In genomic region chr11:119605137-119605675, GRCh38 we compare ENCODE assay signal across 36 cellular contexts.
"Had no signal": no experiment of that assay in that cellular context is flagged by ENCODE, and none has a peak within 500 bp of the region (broad histone marks: within the 10 kb centered on the region; RNA-seq: fewer than 3 reads in every experiment).

No MANE protein-coding gene starts in this region.

- H3K4me2 ChIP-seq: KMS-11 had no signal

- ATAC-seq: activated CD8-positive, alpha-beta memory T cell treated with anti-CD3 and anti-CD28 coated beads, Interleukin-2, amount 10 ng/mL, durations not matched to agents 7 days and 5 days; PC-3; Right ventricle myocardium inferior; SK-N-SH treated with all-trans-retinoic acid at 6 μM for 48 hours had no signal

- H3K27ac ChIP-seq: brain microvascular endothelial cell, cardiac muscle cell, KMS-11, RWPE1, WERI-Rb-1 had no signal

- H3K4me3 ChIP-seq: cardiac muscle cell had no signal

- H3K9ac ChIP-seq: KMS-11 had no signal

- H3K4me3 Mint-ChIP-seq: activated CD4-positive, alpha-beta memory T cell treated with anti-CD3 and anti-CD28 coated beads, Interleukin-2, amount 10 ng/mL, durations not matched to agents 7 days and 5 days; activated CD8-positive, alpha-beta memory T cell treated with anti-CD3 and anti-CD28 coated beads, Interleukin-2, amount 10 ng/mL, durations not matched to agents 7 days and 5 days; activated naive CD4-positive, alpha-beta T cell treated with anti-CD3 and anti-CD28 coated beads, Interleukin-2, amount 10 ng/mL, durations not matched to agents 7 days and 5 days; activated naive CD8-positive, alpha-beta T cell treated with anti-CD3 and anti-CD28 coated beads for 36 hours had no signal

- H3K36me3 Mint-ChIP-seq: activated CD8-positive, alpha-beta memory T cell treated with anti-CD3 and anti-CD28 coated beads, Interleukin-2, amount 10 ng/mL, durations not matched to agents 7 days and 5 days; activated naive CD4-positive, alpha-beta T cell treated with anti-CD3 and anti-CD28 coated beads, Interleukin-2, amount 10 ng/mL, durations not matched to agents 7 days and 5 days; activated naive CD8-positive, alpha-beta T cell treated with anti-CD3 and anti-CD28 coated beads for 36 hours had no signal

- H3K4me1 Mint-ChIP-seq: activated CD4-positive, alpha-beta memory T cell treated with anti-CD3 and anti-CD28 coated beads, Interleukin-2, amount 10 ng/mL, durations not matched to agents 7 days and 5 days; activated CD8-positive, alpha-beta memory T cell treated with anti-CD3 and anti-CD28 coated beads, Interleukin-2, amount 10 ng/mL, durations not matched to agents 7 days and 5 days; activated naive CD4-positive, alpha-beta T cell treated with anti-CD3 and anti-CD28 coated beads, Interleukin-2, amount 10 ng/mL, durations not matched to agents 7 days and 5 days; activated naive CD8-positive, alpha-beta T cell treated with anti-CD3 and anti-CD28 coated beads for 36 hours had no signal

- H3K36me3 ChIP-seq: brain microvascular endothelial cell, cardiac muscle cell, WERI-Rb-1 had no signal

- DNase-seq: activated CD4-positive, alpha-beta memory T cell treated with anti-CD3 and anti-CD28 coated beads, Interleukin-2, amount 10 ng/mL, durations not matched to agents 7 days and 5 days; activated CD4-positive, alpha-beta T cell treated with anti-CD3 and anti-CD28 coated beads for 1 hour; activated CD4-positive, alpha-beta T cell treated with anti-CD3 and anti-CD28 coated beads for 48 hours; activated CD4-positive, CD25-positive, alpha-beta regulatory T cell; activated CD8-positive, alpha-beta memory T cell treated with anti-CD3 and anti-CD28 coated beads for 24 hours; activated CD8-positive, alpha-beta memory T cell treated with anti-CD3 and anti-CD28 coated beads, Interleukin-2, amount 10 ng/mL, durations not matched to agents 7 days and 5 days; activated CD8-positive, alpha-beta memory T cell treated with anti-CD3 and anti-CD28 coated beads, Interleukin-2, amount 50 U/mL, for 48 hours; activated effector memory CD4-positive, alpha-beta T cell treated with Interleukin-2 at 50 U/mL for 16 hours; activated naive CD4-positive, alpha-beta T cell treated with anti-CD3 and anti-CD28 coated beads, Interleukin-2, amount 10 ng/mL, durations not matched to agents 7 days and 5 days; activated naive CD8-positive, alpha-beta T cell treated with anti-CD3 and anti-CD28 coated beads for 36 hours; activated T-cell treated with anti-CD3 and anti-CD28 coated beads, Interleukin-2, amount 50 U/mL, for 48 hours; amniotic stem cell; aorta; brain microvascular endothelial cell; MM.1S; MV-4-11; NCI-H1092; NCI-H1694; NCI-H1930; NCI-H2081 treated with DMSO at 0.1 percent for 48 hours; NCI-H510A; NCI-H526; NCI-H748 treated with DMSO at 0.1 percent for 48 hours; NK-92 treated with Interleukin-12 subunit alpha and Interleukin-12 subunit beta, amount 100 ng/mL, for 24 hours; PC-3; SIG-M5; SW 1271; T-helper 1 cell; T-helper 2 cell; T-helper 9 cell; WERI-Rb-1 had no signal

- H3K27ac Mint-ChIP-seq: activated CD4-positive, alpha-beta memory T cell treated with anti-CD3 and anti-CD28 coated beads, Interleukin-2, amount 10 ng/mL, durations not matched to agents 7 days and 5 days; activated CD8-positive, alpha-beta memory T cell treated with anti-CD3 and anti-CD28 coated beads, Interleukin-2, amount 10 ng/mL, durations not matched to agents 7 days and 5 days; activated naive CD4-positive, alpha-beta T cell treated with anti-CD3 and anti-CD28 coated beads, Interleukin-2, amount 10 ng/mL, durations not matched to agents 7 days and 5 days; activated naive CD8-positive, alpha-beta T cell treated with anti-CD3 and anti-CD28 coated beads for 36 hours had no signal

- H3K9me3 Mint-ChIP-seq: activated CD4-positive, alpha-beta memory T cell treated with anti-CD3 and anti-CD28 coated beads, Interleukin-2, amount 10 ng/mL, durations not matched to agents 7 days and 5 days; activated naive CD4-positive, alpha-beta T cell treated with anti-CD3 and anti-CD28 coated beads, Interleukin-2, amount 10 ng/mL, durations not matched to agents 7 days and 5 days; activated naive CD8-positive, alpha-beta T cell treated with anti-CD3 and anti-CD28 coated beads for 36 hours had no signal
